8 cellular contexts compared by ENCODE assay signal in genomic region chr14:72420749-72421452, GRCh38.
DNase-seq lines count a peak whose midpoint lies in the region; ATAC-seq and TF ChIP-seq lines count a peak whose summit lies in the region.

No MANE protein-coding gene starts in this region.

- H3K9ac ChIP-seq in fibroblast of lung (ENCODE audit: insufficient read depth, low read length) (no peak overlapping the region), neural cell (ENCODE audit: low read length) (no peak overlapping the region)

- H3K36me3 ChIP-seq in BE2C (no peaks in the 10 kb centered on the region), fibroblast of lung (ENCODE audit: control insufficient read depth, insufficient read depth, low read length) (no peaks in the 10 kb centered on the region), neural cell (ENCODE audit: insufficient read depth, low read length) (no peaks in the 10 kb centered on the region), stomach (no peaks in the 10 kb centered on the region)

- TF ChIP-seq CTCF in BE2C (IDR thresholded peaks at IDR 0.05; ENCODE audit: low read depth, low read length) (peak; percentile 99), fibroblast of lung (conservative IDR thresholded peaks at IDR 0.05 in 1 of 2, IDR thresholded peaks at IDR 0.05 in 1 of 2; ENCODE audit: low read depth in 1 of 2, low read length in 2 of 2) (peak; percentile 86 to 96), neural cell (IDR thresholded peaks at IDR 0.05; ENCODE audit: poor library complexity, severe bottlenecking) (peak; percentile 92), stomach (IDR thresholded peaks at IDR 0.05) (peak in 5 of 7 experiments; percentile 42 to 92 (median 74))

- no peak for ATAC-seq in HG03565 (IDR thresholded peaks at IDR 0.05; ENCODE audit: unreplicated experiment)

- no peak for TF ChIP-seq EP300 in neural cell (conservative IDR thresholded peaks at IDR 0.05; ENCODE audit: poor library complexity, severe bottlenecking)
- TF ChIP-seq EP300 in stomach (IDR thresholded peaks at IDR 0.05) = no peak

- H3K9me3 ChIP-seq in BE2C = no peaks in the 10 kb centered on the region
- H3K9me3 ChIP-seq in fibroblast of lung (ENCODE audit: control insufficient read depth, insufficient read depth, low read depth, low read length) = no peaks in the 10 kb centered on the region
- H3K9me3 ChIP-seq in neural cell (ENCODE audit: low read length) = no peaks in the 10 kb centered on the region
- H3K9me3 ChIP-seq in stomach = peaks cover 0 to under 1% (median 0%) of the 10 kb centered on the region in 4 donors

- H3K4me2 ChIP-seq in fibroblast of lung (ENCODE audit: extremely low read depth, insufficient read depth, low read length) (no peak overlapping the region), neural cell (ENCODE audit: low read length) (no peak overlapping the region)

- intact Hi-C loops in stomach (cut with DNase I; ENCODE audit: low total_unique reads) = no loop called here

- H3F3A ChIP-seq in neural cell (ENCODE audit: insufficient read depth, low read length, poor library complexity, severe bottlenecking) = no peaks in the 10 kb centered on the region

- H3K27me3 ChIP-seq in BE2C = peaks cover 11% of the 10 kb centered on the region; the same call in 1 of the 2 replicates
- H3K27me3 ChIP-seq in fibroblast of lung (ENCODE audit: control insufficient read depth, insufficient read depth, low read length) = no peaks in the 10 kb centered on the region
- no peaks in the 10 kb centered on the region for H3K27me3 ChIP-seq in neural cell (ENCODE audit: insufficient read depth, low read depth, low read length)
- H3K27me3 ChIP-seq in stomach = no peaks in the 10 kb centered on the region

- DNase-seq in BE2C = peak; percentile 81
- peak; percentile 40 for DNase-seq in HCEC 1CT
- peak; percentile 28 for DNase-seq in NOMO-1 treated with dmso at 0.1 percent for 144 hours (lab: John Stamatoyannopoulos, UW; ENCODE audit: unreplicated experiment)
- peak; percentile 64 for DNase-seq in activated T-cell treated with anti-CD3 and anti-CD28 coated beads for 4 hours
- DNase-seq in fibroblast of lung (ENCODE audit: low read depth in 2 of 2) = peak; percentile 44 to 66
- DNase-seq in stomach = peak; percentile 57

- H3K4me3 ChIP-seq in BE2C (ENCODE audit: low read depth, low read length) (no peak overlapping the region), fibroblast of lung (replicated peaks in 1 of 4; ENCODE audit: control extremely low read depth in 1 of 4, insufficient read depth in 1 of 4, low read depth in 3 of 4, low read length in 4 of 4) (no peak overlapping the region), neural cell (ENCODE audit: low read length) (no peak overlapping the region), stomach (no peak overlapping the region)

- TF ChIP-seq POLR2A in stomach (IDR thresholded peaks at IDR 0.05) = no peak

- 26 to 28% (median 27%) methylated on average over 16 of the region's 16 CpGs for WGBS in stomach, 5 donors

- H3K9me2 ChIP-seq in neural cell (ENCODE audit: insufficient read depth, low read length) = no peaks in the 10 kb centered on the region

- no peaks in the 10 kb centered on the region for H3K4me1 ChIP-seq in BE2C
- H3K4me1 ChIP-seq in fibroblast of lung (ENCODE audit: control insufficient read depth, extremely low read depth, insufficient read depth, low read length) = no peaks in the 10 kb centered on the region
- peaks cover 0 to 4% (median 0%) of the 10 kb centered on the region in 4 donors for H3K4me1 ChIP-seq in stomach

- H3K79me2 ChIP-seq in fibroblast of lung (ENCODE audit: control insufficient read depth, insufficient read depth, low read length) (no peaks in the 10 kb centered on the region), neural cell (replicated peaks; ENCODE audit: insufficient read depth, low read length) (no peaks in the 10 kb centered on the region)

- TF ChIP-seq RAD21 in neural cell (conservative IDR thresholded peaks at IDR 0.05) = peak; percentile 91

- H2AFZ ChIP-seq in fibroblast of lung (ENCODE audit: low read length) (no peak overlapping the region), neural cell (ENCODE audit: low read depth, low read length) (no peak overlapping the region)

- no peaks in the 10 kb centered on the region for H4K20me1 ChIP-seq in fibroblast of lung (ENCODE audit: control insufficient read depth, extremely low read depth, insufficient read depth, low read length)
- no peaks in the 10 kb centered on the region for H4K20me1 ChIP-seq in neural cell (ENCODE audit: insufficient read depth)

- H3K27ac ChIP-seq in fibroblast of lung (ENCODE audit: insufficient read depth, low read length) (no peak overlapping the region), neural cell (ENCODE audit: low read length) (no peak overlapping the region), stomach (no peak overlapping the region)

TF ChIP-seq in neural cell, 6 proteins besides CTCF, POLR2A, EP300 and RAD21:
- TF ChIP-seq SMC3 (conservative IDR thresholded peaks at IDR 0.05; ENCODE audit: poor library complexity) (peak; percentile 87), POLR2AphosphoS5 (IDR thresholded peaks at IDR 0.05) (no peak), MXI1 (conservative IDR thresholded peaks at IDR 0.05; ENCODE audit: poor library complexity, severe bottlenecking) (no peak)

Comparison
In these comparisons a context has a peak if more than half of its experiments do, and no peak if none do; other contexts are left out.
1. DNase-seq: peak in every context shown above with its lines; median percentile 81 in BE2C; 64 in activated T-cell treated with anti-CD3 and anti-CD28 coated beads for 4 hours; 57 in stomach; 55 in fibroblast of lung; 40 in HCEC 1CT; 28 in NOMO-1 treated with dmso at 0.1 percent for 144 hours.